ENCODE assay signal across 13 cellular contexts in the genomic region with DNA sequence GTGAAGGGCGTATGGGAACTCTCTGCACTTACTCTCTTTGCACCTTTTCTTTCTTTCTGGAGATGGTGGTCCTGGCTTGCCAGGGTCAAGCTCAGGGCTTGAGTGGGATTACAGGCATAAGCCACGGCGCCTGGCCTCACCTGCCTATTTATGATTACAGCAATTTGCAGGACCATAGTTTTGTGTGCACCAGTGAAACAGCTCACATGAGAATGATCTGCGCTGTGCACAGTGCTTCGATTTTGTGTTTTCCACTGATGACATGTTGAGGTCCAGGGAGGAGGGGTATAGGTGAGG.
"Had no signal": no experiment of that assay in that cellular context is flagged by ENCODE, and none has a peak within 500 bp of the region (broad histone marks: within the 10 kb centered on the region; RNA-seq: fewer than 3 reads in every experiment).

No MANE protein-coding gene starts in this region.

- ATAC-seq: activated T-helper 17 cell treated with anti-CD3 and anti-CD28 coated beads, Interleukin-2, amount 50 U/mL, for 72 hours had no signal

- H3K27ac ChIP-seq: coronary artery, esophagus muscularis mucosa, parathyroid adenoma, testis had no signal

- H3K27me3 ChIP-seq: esophagus muscularis mucosa, stomach, testis, upper lobe of left lung had no signal

- H3K9me3 Mint-ChIP-seq: activated T-helper 17 cell treated with anti-CD3 and anti-CD28 coated beads, Interleukin-2, amount 50 U/mL, for 72 hours had no signal

- DNase-seq: activated naive CD4-positive, alpha-beta T cell treated with anti-CD3 and anti-CD28 coated beads, Interleukin-2, amount 50 U/mL, for 16 hours; amniotic stem cell; hypothalamus; stimulated activated CD4-positive, alpha-beta T cell treated with anti-CD3 and anti-CD28 coated beads, Interleukin-12 subunit alpha, Interleukin-12 subunit beta, amount 100 ng/mL, for 4 hours; stimulated activated CD4-positive, alpha-beta T cell treated with anti-CD3 and anti-CD28 coated beads, Interleukin-2, amount 100 ng/mL, for 24 hours; stomach; SW 1271; testis; upper lobe of left lung had no signal

- H3K36me3 ChIP-seq: esophagus muscularis mucosa, stomach, upper lobe of left lung had no signal

- H3K4me1 ChIP-seq: parathyroid adenoma had no signal

- H3K9me3 ChIP-seq: esophagus muscularis mucosa, stomach, testis, upper lobe of left lung had no signal

- H3K27me3 Mint-ChIP-seq: activated T-helper 17 cell treated with anti-CD3 and anti-CD28 coated beads, Interleukin-2, amount 50 U/mL, for 72 hours had no signal

- H3K4me3 ChIP-seq: coronary artery, esophagus muscularis mucosa, stomach, testis, upper lobe of left lung had no signal
